35 cellular contexts compared by ENCODE assay signal in the genomic region with DNA sequence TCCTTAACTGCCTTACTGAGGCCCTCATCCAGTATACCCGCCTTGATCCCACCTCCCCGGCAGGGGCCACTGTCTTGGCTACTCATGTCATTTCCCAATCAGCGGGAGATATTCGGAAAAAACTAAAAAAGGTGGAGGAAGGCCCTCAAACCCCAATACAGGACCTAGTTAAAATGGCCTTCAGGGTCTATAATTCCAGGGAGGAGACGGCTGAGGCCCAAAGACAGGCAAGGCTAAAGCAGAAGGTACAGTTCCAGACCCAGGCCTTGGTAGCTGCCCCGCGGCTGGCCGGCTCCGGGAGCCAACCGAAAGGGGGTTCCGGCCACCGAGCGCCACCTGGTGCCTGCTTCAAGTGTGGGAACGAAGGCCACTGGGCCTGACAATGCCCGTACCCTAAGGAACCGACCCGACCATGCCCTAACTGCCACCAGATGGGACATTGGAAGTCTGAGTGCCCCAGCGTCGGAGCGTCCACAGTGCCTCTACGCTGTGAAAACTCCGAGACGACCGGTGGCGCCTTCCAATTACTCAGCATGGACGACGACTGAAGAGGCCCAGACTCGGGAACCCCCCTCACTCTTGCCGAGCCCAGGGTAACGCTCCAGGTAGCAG.
"Had no signal": no experiment of that assay in that cellular context is flagged by ENCODE, and none has a peak within 500 bp of the region (broad histone marks: within the 10 kb centered on the region; RNA-seq: fewer than 3 reads in every experiment).

No MANE protein-coding gene starts in this region.

- H3K4me3 Mint-ChIP-seq: activated B cell treated with CpG ODN at 0.5 μM for 24 hours; activated CD4-positive, alpha-beta memory T cell treated with anti-CD3 and anti-CD28 coated beads, Interleukin-2, amount 10 ng/mL, durations not matched to agents 7 days and 5 days; activated CD8-positive, alpha-beta memory T cell treated with anti-CD3 and anti-CD28 coated beads, Interleukin-2, amount 10 ng/mL, durations not matched to agents 7 days and 5 days; activated T-helper 17 cell treated with anti-CD3 and anti-CD28 coated beads, Interleukin-2, amount 50 U/mL, for 72 hours had no signal

- H3K36me3 Mint-ChIP-seq: activated CD8-positive, alpha-beta memory T cell treated with anti-CD3 and anti-CD28 coated beads, Interleukin-2, amount 10 ng/mL, durations not matched to agents 7 days and 5 days; activated naive CD8-positive, alpha-beta T cell treated with anti-CD3 and anti-CD28 coated beads for 36 hours had no signal

- H3K27ac ChIP-seq: brain microvascular endothelial cell, Peyer's patch, SJSA1, VCaP had no signal

- H3K4me3 ChIP-seq: MG63, Peyer's patch, SJSA1 had no signal

- H3K9me3 ChIP-seq: MG63, Peyer's patch, SJSA1 had no signal

- H3K36me3 ChIP-seq: brain microvascular endothelial cell, MG63, Peyer's patch, SJSA1 had no signal

- H3K27ac Mint-ChIP-seq: activated B cell treated with CpG ODN at 0.5 μM for 24 hours; activated CD4-positive, alpha-beta memory T cell treated with anti-CD3 and anti-CD28 coated beads, Interleukin-2, amount 10 ng/mL, durations not matched to agents 7 days and 5 days; activated CD8-positive, alpha-beta memory T cell treated with anti-CD3 and anti-CD28 coated beads, Interleukin-2, amount 10 ng/mL, durations not matched to agents 7 days and 5 days; activated naive CD8-positive, alpha-beta T cell treated with anti-CD3 and anti-CD28 coated beads for 36 hours; activated T-helper 17 cell treated with anti-CD3 and anti-CD28 coated beads, Interleukin-2, amount 50 U/mL, for 72 hours had no signal

- H3K27me3 Mint-ChIP-seq: activated B cell treated with CpG ODN at 0.5 μM for 24 hours; activated CD4-positive, alpha-beta memory T cell treated with anti-CD3 and anti-CD28 coated beads, Interleukin-2, amount 10 ng/mL, durations not matched to agents 7 days and 5 days; activated CD8-positive, alpha-beta memory T cell treated with anti-CD3 and anti-CD28 coated beads, Interleukin-2, amount 10 ng/mL, durations not matched to agents 7 days and 5 days; activated naive CD8-positive, alpha-beta T cell treated with anti-CD3 and anti-CD28 coated beads for 36 hours; activated T-helper 17 cell treated with anti-CD3 and anti-CD28 coated beads, Interleukin-2, amount 50 U/mL, for 72 hours had no signal

- H3K4me1 ChIP-seq: Peyer's patch, SJSA1 had no signal

- H3K27me3 ChIP-seq: brain microvascular endothelial cell, MG63, Peyer's patch, SJSA1 had no signal

- H3K4me1 Mint-ChIP-seq: activated B cell treated with CpG ODN at 0.5 μM for 24 hours; activated CD4-positive, alpha-beta memory T cell treated with anti-CD3 and anti-CD28 coated beads, Interleukin-2, amount 10 ng/mL, durations not matched to agents 7 days and 5 days; activated CD8-positive, alpha-beta memory T cell treated with anti-CD3 and anti-CD28 coated beads, Interleukin-2, amount 10 ng/mL, durations not matched to agents 7 days and 5 days; activated naive CD8-positive, alpha-beta T cell treated with anti-CD3 and anti-CD28 coated beads for 36 hours; activated T-helper 17 cell treated with anti-CD3 and anti-CD28 coated beads, Interleukin-2, amount 50 U/mL, for 72 hours had no signal

- ATAC-seq: activated CD8-positive, alpha-beta memory T cell treated with anti-CD3 and anti-CD28 coated beads, Interleukin-2, amount 10 ng/mL, durations not matched to agents 7 days and 5 days; activated T-helper 17 cell treated with anti-CD3 and anti-CD28 coated beads, Interleukin-2, amount 50 U/mL, for 72 hours; PC-3 had no signal

- DNase-seq: activated B cell treated with CpG ODN at 0.5 μM for 24 hours; activated CD4-positive, alpha-beta memory T cell treated with anti-CD3 and anti-CD28 coated beads, Interleukin-2, amount 10 ng/mL, durations not matched to agents 7 days and 5 days; activated CD4-positive, alpha-beta T cell treated with anti-CD3 and anti-CD28 coated beads for 4 hours; activated CD4-positive, CD25-positive, alpha-beta regulatory T cell treated with anti-CD3 and anti-CD28 coated beads, Interleukin-2, amount 50 U/mL, for 72 hours; activated CD8-positive, alpha-beta memory T cell treated with anti-CD3 and anti-CD28 coated beads for 24 hours; activated CD8-positive, alpha-beta memory T cell treated with anti-CD3 and anti-CD28 coated beads, Interleukin-2, amount 10 ng/mL, durations not matched to agents 7 days and 5 days; activated CD8-positive, alpha-beta memory T cell treated with anti-CD3 and anti-CD28 coated beads, Interleukin-2, amount 50 U/mL, for 48 hours; activated effector memory CD4-positive, alpha-beta T cell treated with anti-CD3 and anti-CD28 coated beads, Interleukin-2, amount 50 U/mL, for 16 hours; activated naive CD4-positive, alpha-beta T cell; activated naive CD4-positive, alpha-beta T cell treated with anti-CD3 and anti-CD28 coated beads, Interleukin-2, amount 50 U/mL, for 16 hours; activated naive CD8-positive, alpha-beta T cell treated with anti-CD3 and anti-CD28 coated beads for 36 hours; activated T-cell treated with anti-CD3 and anti-CD28 coated beads, Interleukin-2, amount 50 U/mL, for 48 hours; amniotic stem cell; brain microvascular endothelial cell; central memory CD4-positive, alpha-beta T cell; Kasumi-1; MG63; NCI-H1092; NCI-H146; NCI-H187 treated with DMSO at 0.1 percent for 48 hours; NCI-H2081 treated with DMSO at 0.1 percent for 48 hours; NCI-H345; NCI-H524 treated with DMSO at 0.1 percent for 48 hours; NK-92 treated with Interleukin-12 subunit alpha and Interleukin-12 subunit beta, amount 100 ng/mL, for 24 hours; PC-3; Peyer's patch; RPMI8226; SHP77 treated with DMSO at 0.1 percent for 48 hours; SW 1271; T-helper 1 cell; T-helper 2 cell; T-helper 9 cell had no signal
